Comparison of ENCODE assay signal across 9 cellular contexts in genomic region chr11:113974741-113975470, GRCh38. TPM values are rescaled to one million over a fixed set of nuclear protein-coding genes. Genes with fewer than 3 reads are reported as not detected.
DNase-seq lines count a peak whose midpoint lies in the region; ATAC-seq and TF ChIP-seq lines count a peak whose summit lies in the region.
"Had no signal": no experiment of that assay in that cellular context is flagged by ENCODE, and none has a peak within 500 bp of the region (broad histone marks: within the 10 kb centered on the region; RNA-seq: fewer than 3 reads in every experiment).

HTR3A (plus strand) TSS chr11:113975108; CDS start chr11:113975326, 218 bp downstream.

- peak; percentile 89 for DNase-seq in BE2C
- peak; percentile 92 for DNase-seq in NCI-H1105 treated with DMSO at 0.1 percent for 48 hours (lab: John Stamatoyannopoulos, UW)
- DNase-seq in SK-N-DZ (ENCODE audit: low spot score), result peak; percentile 73
- DNase-seq in iris pigment epithelial cell (ENCODE audit: low read depth), result peak; percentile 34
- DNase-seq in SIG-M5 treated with dmso at 0.1 percent for 504 hours (lab: John Stamatoyannopoulos, UW; ENCODE audit: unreplicated experiment), result no peak
- DNase-seq in D341Med (ENCODE audit: low spot score), result no peak
- no peak for DNase-seq in amniotic stem cell (lab: John Stamatoyannopoulos, UW)

- TF ChIP-seq CTCF in BE2C (IDR thresholded peaks at IDR 0.05; ENCODE audit: low read depth, low read length), result peak; percentile 10

- no peaks in the 10 kb centered on the region for H3K36me3 ChIP-seq in BE2C

- no peaks in the 10 kb centered on the region for H3K9me3 ChIP-seq in BE2C

- no peak for ATAC-seq in GM19328 (IDR thresholded peaks at IDR 0.05; ENCODE audit: unreplicated experiment)

- peaks cover 30% of the 10 kb centered on the region for H3K4me1 ChIP-seq in BE2C

- no peaks in the 10 kb centered on the region for H3K27me3 ChIP-seq in BE2C

- no peak within 1 kb of the TSS for H3K4me3 ChIP-seq in BE2C (ENCODE audit: low read depth, low read length)

RNA-seq across cellular contexts. Expression of gene HTR3A, which starts in this region (rescaled TPM):
- polyA plus RNA-seq in BE2C (2012; ENCODE audit: insufficient read depth, insufficient read length, low read depth), result 4.4 TPM
- polyA plus RNA-seq in SK-N-DZ (2014; cell fraction: cytosol; rRNA removed), result 10.2 and 15.4 TPM in 2 replicates
- polyA plus RNA-seq in SK-N-DZ (2014; cell fraction: nucleus; rRNA removed), result 7.5 and 7.6 TPM in 2 replicates
- polyA plus RNA-seq: BJ had no signal

Comparison
In these comparisons a context has a peak if more than half of its experiments do, and no peak if none do; other contexts are left out.
1. DNase-seq: peak in BE2C (single experiment), NCI-H1105 treated with DMSO at 0.1 percent for 48 hours (single experiment), SK-N-DZ (single experiment) and iris pigment epithelial cell (single experiment); none in SIG-M5 treated with dmso at 0.1 percent for 504 hours (single experiment), D341Med (single experiment) and amniotic stem cell (single experiment).